ENCODE assay signal across 8 cellular contexts in the genomic region with DNA sequence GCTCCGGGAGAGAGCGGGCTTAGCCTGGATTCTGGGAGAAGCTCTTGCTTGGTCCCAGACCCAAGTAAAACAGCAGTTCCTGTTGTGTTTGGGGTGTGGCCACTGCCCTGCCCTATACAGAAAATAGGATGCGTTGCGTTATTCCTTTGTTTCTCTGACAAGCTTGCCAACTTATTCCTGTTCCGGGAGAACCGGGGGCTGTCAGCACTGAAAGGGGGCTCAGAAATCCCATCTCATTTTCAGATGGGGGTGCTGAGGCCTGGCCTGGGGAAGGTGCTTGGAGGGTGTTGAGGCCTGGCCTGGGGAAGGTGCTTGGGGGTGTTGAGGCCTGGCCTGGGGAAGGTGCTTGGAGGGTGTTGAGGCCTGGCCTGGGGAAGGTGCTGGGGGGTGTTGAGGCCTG. TPM values are rescaled to one million over a fixed set of nuclear protein-coding genes. Genes with fewer than 3 reads are reported as not detected.
A peak's percentile ranks its signal among the peaks of the same experiment; 100 is the strongest.
DNase-seq lines count a peak whose midpoint lies in the region; ATAC-seq and TF ChIP-seq lines count a peak whose summit lies in the region.
"Not testable (repeated sequence)": the region's sequence is repeated elsewhere in the genome, so short reads cannot be mapped to it uniquely, and the experiment has no call there.
"Had no signal": no experiment of that assay in that cellular context is flagged by ENCODE, and none has a peak within 500 bp of the region (broad histone marks: within the 10 kb centered on the region; RNA-seq: fewer than 3 reads in every experiment).

No MANE protein-coding gene starts in this region.

- DNase-seq in RWPE2 (ENCODE audit: low spot score) = peak; percentile 17
- not testable (repeated sequence) for DNase-seq in activated CD4-positive, alpha-beta T cell treated with anti-CD3 and anti-CD28 coated beads, Interleukin-2, amount 10 ng/mL, durations not matched to agents 24 days and 14 days; activated T-helper 1 cell treated with anti-CD3 and anti-CD28 coated beads, Interleukin-12 subunit alpha, Interleukin-12 subunit beta, Interleukin-2, Interleukin-4 antibody, amounts not matched to agents 30 ng/mL and 10 ng/mL and 1 ng/mL, durations not matched to agents 14 hours and 24 hours and 36 hours (ENCODE audit: low spot score); MCF 10A (ENCODE audit: unreplicated experiment); stimulated activated naive B cell treated with anti-CD40 and anti-IgM and Interleukin-4, amounts not matched to agents 10 μg/mL and 1 μg/mL and 100 μg/mL, for 72 hours
- DNase-seq in right atrium auricular region (ENCODE audit: low spot score) = peak; percentile 2
- DNase-seq in osteocyte (ENCODE audit: extremely low spot score, unreplicated experiment) = peak; percentile 82

- not testable (repeated sequence) for H3K27me3 Mint-ChIP-seq in activated CD4-positive, alpha-beta T cell treated with anti-CD3 and anti-CD28 coated beads, Interleukin-2, amount 10 ng/mL, durations not matched to agents 24 days and 14 days; activated T-helper 1 cell treated with anti-CD3 and anti-CD28 coated beads, Interleukin-12 subunit alpha, Interleukin-12 subunit beta, Interleukin-2, Interleukin-4 antibody, amounts not matched to agents 30 ng/mL and 10 ng/mL and 1 ng/mL, durations not matched to agents 14 hours and 24 hours and 36 hours (ENCODE audit: insufficient read depth); MCF 10A (ENCODE audit: insufficient read depth, unreplicated experiment); osteocyte (ENCODE audit: unreplicated experiment)
- H3K27me3 Mint-ChIP-seq in stimulated activated naive B cell treated with anti-CD40 and anti-IgM and Interleukin-4, amounts not matched to agents 10 μg/mL and 1 μg/mL and 100 μg/mL, for 72 hours = peaks cover 10 to 11% of the 10 kb centered on the region in 2 donors

- H3K4me1 Mint-ChIP-seq in activated CD4-positive, alpha-beta T cell treated with anti-CD3 and anti-CD28 coated beads, Interleukin-2, amount 10 ng/mL, durations not matched to agents 24 days and 14 days = peaks cover 12% of the 10 kb centered on the region
- peaks cover 21% of the 10 kb centered on the region for H3K4me1 Mint-ChIP-seq in activated T-helper 1 cell treated with anti-CD3 and anti-CD28 coated beads, Interleukin-12 subunit alpha, Interleukin-12 subunit beta, Interleukin-2, Interleukin-4 antibody, amounts not matched to agents 30 ng/mL and 10 ng/mL and 1 ng/mL, durations not matched to agents 14 hours and 24 hours and 36 hours (ENCODE audit: low read depth)
- not testable (repeated sequence) for H3K4me1 Mint-ChIP-seq in MCF 10A (ENCODE audit: insufficient read depth, unreplicated experiment); osteocyte (ENCODE audit: unreplicated experiment); stimulated activated naive B cell treated with anti-CD40 and anti-IgM and Interleukin-4, amounts not matched to agents 10 μg/mL and 1 μg/mL and 100 μg/mL, for 72 hours

- not testable (repeated sequence) for ATAC-seq in RWPE2 (ENCODE audit: low read depth); stimulated activated naive B cell treated with anti-CD40 and anti-IgM and Interleukin-4, amounts not matched to agents 10 μg/mL and 1 μg/mL and 100 μg/mL, for 72 hours (replicated peaks)

- H3K9me3 Mint-ChIP-seq in activated CD4-positive, alpha-beta T cell treated with anti-CD3 and anti-CD28 coated beads, Interleukin-2, amount 10 ng/mL, durations not matched to agents 24 days and 14 days; activated T-helper 1 cell treated with anti-CD3 and anti-CD28 coated beads, Interleukin-12 subunit alpha, Interleukin-12 subunit beta, Interleukin-2, Interleukin-4 antibody, amounts not matched to agents 30 ng/mL and 10 ng/mL and 1 ng/mL, durations not matched to agents 14 hours and 24 hours and 36 hours; MCF 10A (ENCODE audit: unreplicated experiment); osteocyte (ENCODE audit: unreplicated experiment); stimulated activated naive B cell treated with anti-CD40 and anti-IgM and Interleukin-4, amounts not matched to agents 10 μg/mL and 1 μg/mL and 100 μg/mL, for 72 hours: not testable (repeated sequence)

- H3K9me3 ChIP-seq in RWPE2 (ENCODE audit: severe bottlenecking); right atrium auricular region: not testable (repeated sequence)

- not testable (repeated sequence) for H3K27ac ChIP-seq in RWPE2 (ENCODE audit: poor library complexity, severe bottlenecking); right atrium auricular region

- not testable (repeated sequence) for H3K36me3 ChIP-seq in RWPE2 (ENCODE audit: low read depth); right atrium auricular region

- intact Hi-C loops in activated CD4-positive, alpha-beta T cell treated with anti-CD3 and anti-CD28 coated beads, Interleukin-2, amount 10 ng/mL, durations not matched to agents 24 days and 14 days (cut with micrococcal nuclease) = loop anchor here (10.0 kb wide), 1 partner anchor 233 kb away; no protein-coding TSS in a partner anchor
- intact Hi-C loops in activated T-helper 1 cell treated with anti-CD3 and anti-CD28 coated beads, Interleukin-12 subunit alpha, Interleukin-12 subunit beta, Interleukin-2, Interleukin-4 antibody, amounts not matched to agents 30 ng/mL and 10 ng/mL and 1 ng/mL, durations not matched to agents 14 hours and 24 hours and 36 hours (cut with micrococcal nuclease); MCF 10A (cut with micrococcal nuclease): not testable (repeated sequence)

- not testable (repeated sequence) for H3K4me3 ChIP-seq in RWPE2 (ENCODE audit: severe bottlenecking); right atrium auricular region

- POLR2A ChIA-PET in MCF 10A (lab: Yijun Ruan, JAX) = not testable (repeated sequence)

- H3K4me3 Mint-ChIP-seq in activated CD4-positive, alpha-beta T cell treated with anti-CD3 and anti-CD28 coated beads, Interleukin-2, amount 10 ng/mL, durations not matched to agents 24 days and 14 days; activated T-helper 1 cell treated with anti-CD3 and anti-CD28 coated beads, Interleukin-12 subunit alpha, Interleukin-12 subunit beta, Interleukin-2, Interleukin-4 antibody, amounts not matched to agents 30 ng/mL and 10 ng/mL and 1 ng/mL, durations not matched to agents 14 hours and 24 hours and 36 hours; MCF 10A (ENCODE audit: unreplicated experiment); osteocyte (ENCODE audit: unreplicated experiment); stimulated activated naive B cell treated with anti-CD40 and anti-IgM and Interleukin-4, amounts not matched to agents 10 μg/mL and 1 μg/mL and 100 μg/mL, for 72 hours: not testable (repeated sequence)

- TF ChIP-seq CTCF in RWPE2 (IDR thresholded peaks at IDR 0.05; ENCODE audit: poor library complexity, severe bottlenecking); MCF 10A (IDR thresholded peaks at IDR 0.05; ENCODE audit: unreplicated experiment); right atrium auricular region (IDR thresholded peaks at IDR 0.05); osteocyte (IDR thresholded peaks at IDR 0.05): not testable (repeated sequence)

- CTCF ChIA-PET in MCF 10A (lab: Yijun Ruan, JAX) = not testable (repeated sequence)

- H3K4me1 ChIP-seq in RWPE2 (ENCODE audit: insufficient read depth, poor library complexity, severe bottlenecking); right atrium auricular region: not testable (repeated sequence)

- BruUV-seq in MCF 10A (replicated peaks; lab: Mats Ljungman, UMichigan) = not testable (repeated sequence)

- H3K27ac Mint-ChIP-seq in activated CD4-positive, alpha-beta T cell treated with anti-CD3 and anti-CD28 coated beads, Interleukin-2, amount 10 ng/mL, durations not matched to agents 24 days and 14 days = peak overlapping the region; percentile 67
- peak overlapping the region; percentile 67 for H3K27ac Mint-ChIP-seq in activated T-helper 1 cell treated with anti-CD3 and anti-CD28 coated beads, Interleukin-12 subunit alpha, Interleukin-12 subunit beta, Interleukin-2, Interleukin-4 antibody, amounts not matched to agents 30 ng/mL and 10 ng/mL and 1 ng/mL, durations not matched to agents 14 hours and 24 hours and 36 hours
- peak overlapping the region; percentile 57 for H3K27ac Mint-ChIP-seq in MCF 10A (ENCODE audit: low read depth, unreplicated experiment)
- H3K27ac Mint-ChIP-seq in osteocyte (ENCODE audit: unreplicated experiment) = not testable (repeated sequence)
- H3K27ac Mint-ChIP-seq in stimulated activated naive B cell treated with anti-CD40 and anti-IgM and Interleukin-4, amounts not matched to agents 10 μg/mL and 1 μg/mL and 100 μg/mL, for 72 hours = peak overlapping the region; percentile 71

- H3K27me3 ChIP-seq in RWPE2 (ENCODE audit: insufficient read depth, poor library complexity, severe bottlenecking); right atrium auricular region: not testable (repeated sequence)

- H3K36me3 Mint-ChIP-seq in activated CD4-positive, alpha-beta T cell treated with anti-CD3 and anti-CD28 coated beads, Interleukin-2, amount 10 ng/mL, durations not matched to agents 24 days and 14 days (ENCODE audit: low read depth); activated T-helper 1 cell treated with anti-CD3 and anti-CD28 coated beads, Interleukin-12 subunit alpha, Interleukin-12 subunit beta, Interleukin-2, Interleukin-4 antibody, amounts not matched to agents 30 ng/mL and 10 ng/mL and 1 ng/mL, durations not matched to agents 14 hours and 24 hours and 36 hours (ENCODE audit: low read depth); MCF 10A (ENCODE audit: insufficient read depth, unreplicated experiment); osteocyte (ENCODE audit: unreplicated experiment); stimulated activated naive B cell treated with anti-CD40 and anti-IgM and Interleukin-4, amounts not matched to agents 10 μg/mL and 1 μg/mL and 100 μg/mL, for 72 hours: not testable (repeated sequence)

RNA-seq across cellular contexts. Expression of gene APOD, which starts 38.3 kb away (rescaled TPM):
- 1.8 and 2.6 TPM in 2 replicates for total RNA-seq in activated CD4-positive, alpha-beta T cell treated with anti-CD3 and anti-CD28 coated beads, Interleukin-2, amount 10 ng/mL, durations not matched to agents 24 days and 14 days
- 3.4 and 4.0 TPM in 2 replicates for total RNA-seq in activated T-helper 1 cell treated with anti-CD3 and anti-CD28 coated beads, Interleukin-12 subunit alpha, Interleukin-12 subunit beta, Interleukin-2, Interleukin-4 antibody, amounts not matched to agents 30 ng/mL and 10 ng/mL and 1 ng/mL, durations not matched to agents 14 hours and 24 hours and 36 hours
- 0.83 and 1.9 TPM in 2 replicates for total RNA-seq in MCF 10A (2022)
- total RNA-seq in right atrium auricular region = 10 to 100 TPM; 79.6 to 93.2 TPM
- 2.6 and 3.2 TPM in 2 replicates for total RNA-seq in osteocyte
- total RNA-seq: CD4-positive, alpha-beta T cell had no signal

Comparison
In these comparisons a context has a peak if more than half of its experiments do, and no peak if none do; other contexts are left out.
1. RNA of gene APOD, which starts 38.3 kb away (total RNA-seq): 79.6 to 93.2 TPM in right atrium auricular region; 3.4 to 4.0 TPM in activated T-helper 1 cell treated with anti-CD3 and anti-CD28 coated beads, Interleukin-12 subunit alpha, Interleukin-12 subunit beta, Interleukin-2, Interleukin-4 antibody, amounts not matched to agents 30 ng/mL and 10 ng/mL and 1 ng/mL, durations not matched to agents 14 hours and 24 hours and 36 hours, 2.6 to 3.2 TPM in osteocyte, 0.83 to 1.9 TPM in MCF 10A and 1.8 to 2.6 TPM in activated CD4-positive, alpha-beta T cell treated with anti-CD3 and anti-CD28 coated beads, Interleukin-2, amount 10 ng/mL, durations not matched to agents 24 days and 14 days; every median in the first group is over 10 times any median in the second.